ENCODE assay signal across 1 cellular context in genomic region chr1:216462061-216462775, GRCh38.
TF ChIP-seq lines count a peak whose summit lies in the region.

No MANE protein-coding gene starts in this region.

TF ChIP-seq in SK-N-SH, 30 proteins besides CTCF, POLR2A, EP300 and RAD21 (continued from another document):
- TF ChIP-seq, protein P1, sequence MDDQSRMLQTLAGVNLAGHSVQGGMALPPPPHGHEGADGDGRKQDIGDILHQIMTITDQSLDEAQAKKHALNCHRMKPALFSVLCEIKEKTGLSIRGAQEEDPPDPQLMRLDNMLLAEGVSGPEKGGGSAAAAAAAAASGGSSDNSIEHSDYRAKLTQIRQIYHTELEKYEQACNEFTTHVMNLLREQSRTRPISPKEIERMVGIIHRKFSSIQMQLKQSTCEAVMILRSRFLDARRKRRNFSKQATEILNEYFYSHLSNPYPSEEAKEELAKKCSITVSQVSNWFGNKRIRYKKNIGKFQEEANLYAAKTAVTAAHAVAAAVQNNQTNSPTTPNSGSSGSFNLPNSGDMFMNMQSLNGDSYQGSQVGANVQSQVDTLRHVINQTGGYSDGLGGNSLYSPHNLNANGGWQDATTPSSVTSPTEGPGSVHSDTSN (IDR thresholded peaks at IDR 0.05): peak; percentile 77
- peak; percentile 60 for TF ChIP-seq TCF12 (IDR thresholded peaks at IDR 0.05)
- no peak for TF ChIP-seq SIN3A (IDR thresholded peaks at IDR 0.05; ENCODE audit: borderline replicate concordance, low read depth, low read length)
- TF ChIP-seq FOSL2 (IDR thresholded peaks at IDR 0.05; ENCODE audit: borderline replicate concordance, low read depth): peak; percentile 33; the same call in 1 of the 2 replicates
